In the genomic region with DNA sequence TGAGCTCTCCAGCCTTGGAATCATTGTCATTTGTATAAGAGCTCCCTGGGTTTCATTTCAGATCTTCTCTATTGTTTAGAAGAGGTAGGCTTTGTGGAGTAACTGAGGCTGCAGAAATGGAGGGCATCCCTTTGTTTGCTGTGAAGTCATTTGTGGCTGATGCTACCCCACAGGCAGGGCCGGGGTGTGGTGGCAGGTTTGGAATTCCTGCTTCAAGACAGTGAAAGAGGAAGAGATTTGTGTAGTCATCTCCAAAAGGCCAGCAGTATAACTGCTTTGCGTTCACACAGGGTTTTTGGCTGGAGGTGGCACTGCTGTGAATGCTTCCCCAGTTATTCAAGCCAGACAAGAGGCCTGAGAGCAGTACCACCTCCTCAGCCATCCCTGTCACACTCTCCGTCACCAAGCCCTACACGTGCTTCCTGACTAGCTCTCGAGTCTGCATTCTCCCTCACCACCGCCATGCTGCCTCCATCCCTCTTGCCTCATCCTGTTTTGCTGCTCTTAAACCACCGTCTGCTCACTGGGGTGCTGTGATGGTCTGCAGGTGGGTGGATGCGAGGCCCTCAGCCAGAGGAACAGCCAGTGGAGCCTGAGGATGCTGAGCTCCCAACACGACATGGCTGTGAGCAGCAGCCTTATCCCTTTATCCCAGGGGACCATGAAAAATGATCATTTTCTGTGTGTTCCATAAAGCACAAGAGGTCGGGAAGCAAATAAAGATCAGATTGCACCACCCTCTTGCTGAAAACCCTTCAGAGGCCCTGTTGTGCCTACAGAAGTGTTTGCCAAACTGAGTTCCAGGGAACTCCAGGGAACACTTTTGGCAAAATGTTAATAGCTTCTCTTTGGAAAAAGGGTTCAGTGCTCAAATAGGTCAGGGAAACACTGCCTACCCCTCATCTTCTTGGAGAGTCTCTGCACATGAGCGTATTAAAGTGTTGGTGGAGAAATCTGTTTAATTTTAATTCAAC, we compare ENCODE assay signal across 10 cellular contexts. TPM values are rescaled to one million over a fixed set of nuclear protein-coding genes. Genes with fewer than 3 reads are reported as not detected.
A peak's percentile ranks its signal among the peaks of the same experiment; 100 is the strongest.
DNase-seq lines count a peak whose midpoint lies in the region; ATAC-seq lines count a peak whose summit lies in the region.
"Had no signal": no experiment of that assay in that cellular context is flagged by ENCODE, and none has a peak within 500 bp of the region (broad histone marks: within the 10 kb centered on the region; RNA-seq: fewer than 3 reads in every experiment).

No MANE protein-coding gene starts in this region.

- ATAC-seq in central memory CD8-positive, alpha-beta T cell (replicated peaks; ENCODE audit: extremely low read depth, poor library complexity, severe bottlenecking), result peak; percentile 74
- peak; percentile 69 for ATAC-seq in sciatic nerve
- no peak for ATAC-seq in GM19395 (IDR thresholded peaks at IDR 0.05; ENCODE audit: unreplicated experiment)
- no peak for ATAC-seq in GM21619 (IDR thresholded peaks at IDR 0.05; ENCODE audit: unreplicated experiment)

- no peak for DNase-seq in activated CD4-positive, alpha-beta T cell treated with anti-CD3 and anti-CD28 coated beads, Interleukin-2, amount 10 ng/mL, durations not matched to agents 24 days and 14 days
- no peak for DNase-seq in activated CD4-positive, alpha-beta T cell treated with anti-CD3 and anti-CD28 coated beads for 4 hours
- DNase-seq in NOMO-1 treated with dmso at 0.1 percent for 144 hours (lab: John Stamatoyannopoulos, UW; ENCODE audit: unreplicated experiment), result peak; percentile 8
- peak in 1 of 2 donors; percentile 41 for DNase-seq in central memory CD8-positive, alpha-beta T cell (ENCODE audit: low spot score in 2 of 2)
- no peak for DNase-seq in sciatic nerve (ENCODE audit: low spot score)
- DNase-seq in NCI-H69 (lab: John Stamatoyannopoulos, UW), result no peak
- DNase-seq: foreskin melanocyte, SHP77 treated with DMSO at 0.1 percent for 48 hours had no signal

- H3K27ac Mint-ChIP-seq in activated CD4-positive, alpha-beta T cell treated with anti-CD3 and anti-CD28 coated beads, Interleukin-2, amount 10 ng/mL, durations not matched to agents 24 days and 14 days, result peak overlapping the region; percentile 72
- peak overlapping the region; percentile 82 for H3K27ac Mint-ChIP-seq in central memory CD8-positive, alpha-beta T cell (ENCODE audit: low read depth)

- H3K4me3 Mint-ChIP-seq in activated CD4-positive, alpha-beta T cell treated with anti-CD3 and anti-CD28 coated beads, Interleukin-2, amount 10 ng/mL, durations not matched to agents 24 days and 14 days, result no peak overlapping the region
- H3K4me3 Mint-ChIP-seq in central memory CD8-positive, alpha-beta T cell, result peak overlapping the region; percentile 1

- peaks cover 57% of the 10 kb centered on the region for H3K4me1 Mint-ChIP-seq in activated CD4-positive, alpha-beta T cell treated with anti-CD3 and anti-CD28 coated beads, Interleukin-2, amount 10 ng/mL, durations not matched to agents 24 days and 14 days
- peaks cover 49% of the 10 kb centered on the region for H3K4me1 Mint-ChIP-seq in central memory CD8-positive, alpha-beta T cell

- peaks cover 9% of the 10 kb centered on the region for H3K27me3 Mint-ChIP-seq in activated CD4-positive, alpha-beta T cell treated with anti-CD3 and anti-CD28 coated beads, Interleukin-2, amount 10 ng/mL, durations not matched to agents 24 days and 14 days
- H3K27me3 Mint-ChIP-seq in central memory CD8-positive, alpha-beta T cell, result no peaks in the 10 kb centered on the region

- intact Hi-C loops in activated CD4-positive, alpha-beta T cell treated with anti-CD3 and anti-CD28 coated beads, Interleukin-2, amount 10 ng/mL, durations not matched to agents 24 days and 14 days (cut with micrococcal nuclease), result loop anchor here (5.0 to 10.0 kb wide), 3 partner anchors 35 to 1137 kb away; a partner anchor contains a TSS
- intact Hi-C loops in sciatic nerve (cut with DNase I), result no loop called here

- H3K9me3 Mint-ChIP-seq in activated CD4-positive, alpha-beta T cell treated with anti-CD3 and anti-CD28 coated beads, Interleukin-2, amount 10 ng/mL, durations not matched to agents 24 days and 14 days, result peaks cover 11% of the 10 kb centered on the region
- H3K9me3 Mint-ChIP-seq in central memory CD8-positive, alpha-beta T cell, result no peaks in the 10 kb centered on the region

- peaks cover 25% of the 10 kb centered on the region for H3K36me3 Mint-ChIP-seq in activated CD4-positive, alpha-beta T cell treated with anti-CD3 and anti-CD28 coated beads, Interleukin-2, amount 10 ng/mL, durations not matched to agents 24 days and 14 days (ENCODE audit: low read depth)
- peaks cover 6% of the 10 kb centered on the region for H3K36me3 Mint-ChIP-seq in central memory CD8-positive, alpha-beta T cell (ENCODE audit: insufficient read depth)

RNA-seq across cellular contexts. Expression of a gene that starts 24.1 kb away (rescaled TPM):
- 2.7 and 3.3 TPM in 2 replicates for total RNA-seq in activated CD4-positive, alpha-beta T cell treated with anti-CD3 and anti-CD28 coated beads, Interleukin-2, amount 10 ng/mL, durations not matched to agents 24 days and 14 days
- total RNA-seq in sciatic nerve, result 17.2 TPM

Comparison
In these comparisons a context has a peak if more than half of its experiments do, and no peak if none do; other contexts are left out.
1. ATAC-seq: peak in central memory CD8-positive, alpha-beta T cell (single experiment) and sciatic nerve (single experiment); none in GM19395 (single experiment) and GM21619 (single experiment).